In genomic region chr3:10984371-10984896, GRCh38 we compare ENCODE assay signal across 31 cellular contexts. TPM values are rescaled to one million over a fixed set of nuclear protein-coding genes. Genes with fewer than 3 reads are reported as not detected.
"Had no signal": no experiment of that assay in that cellular context is flagged by ENCODE, and none has a peak within 500 bp of the region (broad histone marks: within the 10 kb centered on the region; RNA-seq: fewer than 3 reads in every experiment).

No MANE protein-coding gene starts in this region.

- H3K27me3 ChIP-seq: ovary, suprapubic skin, testis, tibial artery, transverse colon, upper lobe of left lung, vagina had no signal

- H3K4me2 ChIP-seq: neural progenitor cell, smooth muscle cell had no signal

- H3K36me3 ChIP-seq: neural progenitor cell, ovary, spleen, suprapubic skin, tibial artery, transverse colon, upper lobe of left lung, vagina had no signal

- DNase-seq: naive thymus-derived CD4-positive, alpha-beta T cell; natural killer cell; occipital lobe; ovary; psoas muscle; right cardiac atrium; stimulated activated CD4-positive, alpha-beta T cell treated with anti-CD3 and anti-CD28 coated beads, Interleukin-12 subunit alpha, Interleukin-12 subunit beta, amount 100 ng/mL, for 4 hours; stimulated activated CD4-positive, alpha-beta T cell treated with anti-CD3 and anti-CD28 coated beads, Interleukin-1b, Interleukin-23, amount 100 ng/mL, for 48 hours; stimulated activated CD4-positive, alpha-beta T cell treated with anti-CD3 and anti-CD28 coated beads, Interleukin-4, amount 100 ng/mL, for 1 hour; stimulated activated CD4-positive, alpha-beta T cell treated with anti-CD3 and anti-CD28 coated beads, Interleukin-4, amount 100 ng/mL, for 4 hours; stimulated activated CD8-positive, alpha-beta memory T cell treated with anti-CD3 and anti-CD28 coated beads, Interleukin-4, amount 100 ng/mL, for 48 hours; stimulated activated naive CD4-positive, alpha-beta T cell; stimulated activated naive CD8-positive, alpha-beta T cell treated with anti-CD3 and anti-CD28 coated beads, Interleukin-15, amount 100 ng/mL, for 72 hours; stimulated activated naive CD8-positive, alpha-beta T cell treated with anti-CD3 and anti-CD28 coated beads, Interleukin-15, Interleukin-2, amounts not matched to agents 100 U/mL and 50 U/mL, for 24 hours; substantia nigra; testis; tibial artery; transverse colon; upper lobe of left lung had no signal

- ATAC-seq: naive thymus-derived CD4-positive, alpha-beta T cell; natural killer cell; psoas muscle; right cardiac atrium; sciatic nerve; stimulated activated memory B cell treated with anti-CD40 and anti-IgM and Interleukin-4, amounts not matched to agents 10 μg/mL and 1 μg/mL and 100 μg/mL, for 72 hours; stimulated activated naive CD8-positive, alpha-beta T cell treated with anti-CD3 and anti-CD28 coated beads, Interleukin-15, amount 100 ng/mL, for 72 hours; stimulated activated naive CD8-positive, alpha-beta T cell treated with anti-CD3 and anti-CD28 coated beads, Interleukin-15, Interleukin-2, amounts not matched to agents 100 U/mL and 50 U/mL, for 24 hours had no signal

- H3K79me2 ChIP-seq: parathyroid adenoma had no signal

- H3K4me3 ChIP-seq: neural progenitor cell, ovary, psoas muscle, skin epidermis, smooth muscle cell, spleen, suprapubic skin, testis, tibial artery, transverse colon, upper lobe of left lung, vagina had no signal

- H3K27ac ChIP-seq: neural progenitor cell, ovary, parathyroid adenoma, psoas muscle, skin epidermis, spleen, suprapubic skin, testis, tibial artery, transverse colon, upper lobe of left lung, vagina had no signal

- H3K9ac ChIP-seq: neural progenitor cell, parathyroid adenoma had no signal

- H2AFZ ChIP-seq: neural progenitor cell, parathyroid adenoma had no signal

- H3K9me3 ChIP-seq: ovary, psoas muscle, spleen, suprapubic skin, testis, tibial artery, transverse colon, upper lobe of left lung, vagina had no signal

- H3K4me1 ChIP-seq: neural progenitor cell, testis had no signal

RNA-seq across cellular contexts. Expression of gene SLC6A1, which starts 8.1 kb away (rescaled TPM):
- total RNA-seq: naive thymus-derived CD4-positive, alpha-beta T cell; natural killer cell; osteoblast; progenitor cell of endocrine pancreas; renal cortical epithelial cell had no signal
- polyA plus RNA-seq: naive thymus-derived CD4-positive, alpha-beta T cell had no signal
